11 cellular contexts compared by ENCODE assay signal in genomic region chr17:75689441-75689873, GRCh38. TPM values are rescaled to one million over a fixed set of nuclear protein-coding genes. Genes with fewer than 3 reads are reported as not detected.
DNase-seq lines count a peak whose midpoint lies in the region; ATAC-seq, FAIRE-seq and TF ChIP-seq lines count a peak whose summit lies in the region.
"Had no signal": no experiment of that assay in that cellular context is flagged by ENCODE, and none has a peak within 500 bp of the region (broad histone marks: within the 10 kb centered on the region; RNA-seq: fewer than 3 reads in every experiment).

No MANE protein-coding gene starts in this region.

- peak overlapping the region; percentile 45 for H3K9ac ChIP-seq in OCI-LY1 (ENCODE audit: low read length)
- no peak overlapping the region for H3K9ac ChIP-seq in skeletal muscle tissue (ENCODE audit: low read depth in 1 of 3, low read length in 3 of 3)

- in situ Hi-C loops in GM13976 (cut with MboI; ENCODE audit: low sequenced_read_pairs, unreplicated experiment), result no loop called here

- no peak for FAIRE-seq in H54 (lab: Jason Lieb, UNC)
- FAIRE-seq: islet of Langerhans, TTC549 had no signal

- peak overlapping the region; percentile 93 for H3K27ac ChIP-seq in OCI-LY1 (ENCODE audit: low read depth, low read length, poor library complexity, severe bottlenecking)
- peak overlapping the region; percentile 94 to 98 for H3K27ac ChIP-seq in breast epithelium
- peak overlapping the region; percentile 67 for H3K27ac ChIP-seq in skeletal muscle tissue (ENCODE audit: low read depth, low read length)

- DNase-seq in GM13976 (ENCODE audit: low spot score) (peak; percentile 48), breast epithelium (ENCODE audit: low spot score in 2 of 2) (peak in 1 of 2 donors; percentile 90), glutamatergic neuron (no peak), C1 segment of cervical spinal cord (lab: John Stamatoyannopoulos, UW) (no peak), H54 (ENCODE audit: insufficient read length, low spot score) (no peak)
- DNase-seq: uterus had no signal

- H3K9me3 Mint-ChIP-seq in glutamatergic neuron (ENCODE audit: unreplicated experiment), result no peaks in the 10 kb centered on the region

- peaks cover 44% of the 10 kb centered on the region for H3K36me3 ChIP-seq in OCI-LY1 (ENCODE audit: insufficient read depth, low read length)
- H3K36me3 ChIP-seq in breast epithelium, result no peaks in the 10 kb centered on the region
- H3K36me3 ChIP-seq in skeletal muscle tissue (ENCODE audit: control insufficient read depth in 3 of 3, insufficient read depth in 3 of 3, low read length in 3 of 3), result peaks cover 3 to 6% (median 4%) of the 10 kb centered on the region in 3 donors
- H3K36me3 ChIP-seq: uterus had no signal

- peak overlapping the region; percentile 63 for H3K4me2 ChIP-seq in OCI-LY1 (ENCODE audit: low read length)

- no peaks in the 10 kb centered on the region for H3K9me3 ChIP-seq in OCI-LY1 (ENCODE audit: low read length)
- no peaks in the 10 kb centered on the region for H3K9me3 ChIP-seq in breast epithelium
- no peaks in the 10 kb centered on the region for H3K9me3 ChIP-seq in skeletal muscle tissue (ENCODE audit: control insufficient read depth in 3 of 3, low read length in 3 of 3)
- H3K9me3 ChIP-seq: uterus had no signal

- H2AFZ ChIP-seq in OCI-LY1 (ENCODE audit: low read length), result no peak overlapping the region

- no peak for ATAC-seq in GM19324 (IDR thresholded peaks at IDR 0.05; ENCODE audit: low FRiP score, unreplicated experiment)

- peaks cover 6% of the 10 kb centered on the region for H3K27me3 Mint-ChIP-seq in glutamatergic neuron (ENCODE audit: unreplicated experiment)

- TF ChIP-seq POLR2A in breast epithelium (IDR thresholded peaks at IDR 0.05), result no peak
- TF ChIP-seq POLR2A in H54 (IDR thresholded peaks at IDR 0.05; ENCODE audit: low read depth, low read length), result no peak

- H3K36me3 Mint-ChIP-seq in glutamatergic neuron (ENCODE audit: unreplicated experiment), result no peaks in the 10 kb centered on the region

- H3K4me1 Mint-ChIP-seq in glutamatergic neuron (ENCODE audit: low read depth, unreplicated experiment), result peaks cover 21% of the 10 kb centered on the region

- no peak overlapping the region for H3K4me3 Mint-ChIP-seq in glutamatergic neuron (ENCODE audit: unreplicated experiment)

- H3F3A ChIP-seq in OCI-LY1 (ENCODE audit: insufficient read depth, low read length), result no peaks in the 10 kb centered on the region

- intact Hi-C loops in breast epithelium (cut with DNase I; ENCODE audit: low total_unique reads), result no loop called here

- TF ChIP-seq CTCF in GM13976 (IDR thresholded peaks at IDR 0.05; ENCODE audit: borderline replicate concordance, control extremely low read depth, extremely low read depth, insufficient read depth, missing control alignments) (no peak), OCI-LY1 (IDR thresholded peaks at IDR 0.05; ENCODE audit: low read length) (no peak), breast epithelium (IDR thresholded peaks at IDR 0.05) (no peak), glutamatergic neuron (IDR thresholded peaks at IDR 0.05; ENCODE audit: partially characterized antibody, unreplicated experiment) (no peak)

- H3K27me3 ChIP-seq in OCI-LY1 (ENCODE audit: insufficient read depth, low read length) (no peaks in the 10 kb centered on the region), breast epithelium (no peaks in the 10 kb centered on the region), skeletal muscle tissue (ENCODE audit: control insufficient read depth in 3 of 3, insufficient read depth in 3 of 3, low read length in 3 of 3) (no peaks in the 10 kb centered on the region)
- H3K27me3 ChIP-seq: uterus had no signal

- H3K9me2 ChIP-seq in OCI-LY1 (ENCODE audit: low read depth, low read length), result no peaks in the 10 kb centered on the region

- H3K27ac Mint-ChIP-seq in glutamatergic neuron (ENCODE audit: unreplicated experiment), result no peak overlapping the region

- no peaks in the 10 kb centered on the region for H4K20me1 ChIP-seq in OCI-LY1 (ENCODE audit: insufficient read depth, low read length)

- no peaks in the 10 kb centered on the region for H3K79me2 ChIP-seq in OCI-LY1 (ENCODE audit: insufficient read depth, low read length)

- peaks cover 54% of the 10 kb centered on the region for H3K4me1 ChIP-seq in OCI-LY1 (ENCODE audit: insufficient read depth, low read length, severe bottlenecking)
- H3K4me1 ChIP-seq in breast epithelium, result peaks cover 14 to 45% of the 10 kb centered on the region in 2 donors
- peaks cover 55 to 83% (median 73%) of the 10 kb centered on the region in 3 donors for H3K4me1 ChIP-seq in skeletal muscle tissue (ENCODE audit: control insufficient read depth in 3 of 3, insufficient read depth in 3 of 3, low read length in 3 of 3)

- H3K4me3 ChIP-seq in OCI-LY1 (ENCODE audit: low read depth, low read length, poor library complexity, severe bottlenecking), result peak overlapping the region; percentile 26
- no peak overlapping the region for H3K4me3 ChIP-seq in breast epithelium
- no peak overlapping the region for H3K4me3 ChIP-seq in skeletal muscle tissue (ENCODE audit: low read length in 3 of 3)
- H3K4me3 ChIP-seq: uterus had no signal

RNA-seq across cellular contexts. Expression of gene SAP30BP, which starts 22.3 kb away (rescaled TPM):
- total RNA-seq in breast epithelium, result 10 to 100 TPM; 68.3 to 89.5 (median 86.1) TPM
- 36.5 TPM for total RNA-seq in skeletal muscle tissue
- total RNA-seq in glutamatergic neuron (ENCODE audit: unreplicated experiment), result 115 TPM

RNA-seq across cellular contexts. Expression of gene RECQL5, which starts 22.5 kb away (rescaled TPM):
- 10 to 100 TPM; 10.7 to 22.8 (median 14.1) TPM for total RNA-seq in breast epithelium
- total RNA-seq in skeletal muscle tissue, result 11.0 TPM
- total RNA-seq in glutamatergic neuron (ENCODE audit: unreplicated experiment), result 49.8 TPM

RNA-seq across cellular contexts. Expression of gene ITGB4, which starts 31.8 kb away (rescaled TPM):
- 100 to 1,000 TPM in 1 of 3 donors, 10 to 100 TPM in 1, 1 to 10 TPM in 1; 9.8 to 125 (median 67.2) TPM for total RNA-seq in breast epithelium
- total RNA-seq in skeletal muscle tissue, result 3.1 TPM
- not detected for total RNA-seq in glutamatergic neuron (ENCODE audit: unreplicated experiment)

RNA-seq across cellular contexts. Expression of gene SMIM5, which starts 56.2 kb away (rescaled TPM):
- 1 to 10 TPM in 1 of 3 donors, under 1 TPM in 2; 0.29 to 2.6 (median 0.48) TPM for total RNA-seq in breast epithelium
- total RNA-seq in skeletal muscle tissue, result 3.7 TPM
- total RNA-seq in glutamatergic neuron (ENCODE audit: unreplicated experiment), result 0.20 TPM
